Comparison of ENCODE assay signal across 27 cellular contexts in the genomic region with DNA sequence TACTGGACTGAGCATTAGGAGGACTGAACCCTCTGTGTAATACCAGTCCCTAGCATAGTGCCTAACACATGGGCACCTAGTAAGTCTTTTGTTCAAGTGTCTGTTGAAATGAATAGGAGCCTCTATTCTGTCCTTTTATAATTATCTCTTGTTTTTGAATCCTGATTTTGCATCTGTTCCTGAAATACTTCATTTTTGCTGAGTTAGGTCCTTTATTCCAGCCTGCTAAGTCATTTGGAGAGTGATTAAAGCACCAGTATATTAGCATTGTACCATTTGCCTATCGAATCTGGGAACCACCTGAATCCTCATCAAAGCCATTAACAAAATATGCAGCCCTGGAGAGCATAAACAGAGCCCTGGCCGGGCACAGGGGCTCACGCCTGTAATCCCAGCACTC.
"Had no signal": no experiment of that assay in that cellular context is flagged by ENCODE, and none has a peak within 500 bp of the region (broad histone marks: within the 10 kb centered on the region; RNA-seq: fewer than 3 reads in every experiment).

No MANE protein-coding gene starts in this region.

- H3K4me1 ChIP-seq: colonic mucosa, neural progenitor cell, psoas muscle had no signal

- DNase-seq: colonic mucosa; effector CD8-positive, alpha-beta T cell; foreskin fibroblast; gastrocnemius medialis; head of caudate nucleus; kidney; posterior cingulate gyrus; psoas muscle; right cardiac atrium; spleen; stimulated activated CD4-positive, alpha-beta T cell treated with anti-CD3 and anti-CD28 coated beads, Interleukin-4, amount 100 ng/mL, for 4 hours; stimulated activated naive B cell treated with anti-CD40 and anti-IgM and Interleukin-4, amounts not matched to agents 10 μg/mL and 1 μg/mL and 100 μg/mL, for 72 hours; upper lobe of left lung had no signal

- H2AFZ ChIP-seq: hepatocyte, neural progenitor cell had no signal

- H3K4me3 Mint-ChIP-seq: dendritic cell treated with granulocyte-macrophage colony-stimulating factor and Interleukin-4, amounts not matched to agents 40 ng/mL and 50 ng/mL, for 4 days; endodermal cell; memory B cell; nephron; neural progenitor cell; stimulated activated naive B cell treated with anti-CD40 and anti-IgM and Interleukin-4, amounts not matched to agents 10 μg/mL and 1 μg/mL and 100 μg/mL, for 72 hours; stimulated activated naive CD8-positive, alpha-beta T cell treated with anti-CD3 and anti-CD28 coated beads, Interleukin-15, Interleukin-2, amounts not matched to agents 100 ng/mL and 50 ng/mL, for 24 hours had no signal

- H3K4me2 ChIP-seq: hepatocyte, neural progenitor cell had no signal

- H3K4me3 ChIP-seq: colonic mucosa, gastrocnemius medialis, hepatocyte, lung, neural progenitor cell, psoas muscle, skin epidermis, spleen, thoracic aorta, tibial nerve, upper lobe of left lung had no signal

- ATAC-seq: esophagus mucosa; gastrocnemius medialis; left lobe of liver; psoas muscle; right cardiac atrium; stimulated activated naive B cell treated with anti-CD40 and anti-IgM and Interleukin-4, amounts not matched to agents 10 μg/mL and 1 μg/mL and 100 μg/mL, for 72 hours had no signal

- H3K27ac ChIP-seq: colonic mucosa, epithelial cell of prostate, gastrocnemius medialis, hepatocyte, neural progenitor cell, psoas muscle, spleen, thoracic aorta, tibial nerve, upper lobe of left lung had no signal

- H3K4me1 Mint-ChIP-seq: endodermal cell, memory B cell, nephron, neural progenitor cell had no signal

- H3K79me2 ChIP-seq: hepatocyte had no signal

- H3K9me3 Mint-ChIP-seq: dendritic cell treated with granulocyte-macrophage colony-stimulating factor and Interleukin-4, amounts not matched to agents 40 ng/mL and 50 ng/mL, for 4 days; endodermal cell; memory B cell; nephron; neural progenitor cell; stimulated activated naive B cell treated with anti-CD40 and anti-IgM and Interleukin-4, amounts not matched to agents 10 μg/mL and 1 μg/mL and 100 μg/mL, for 72 hours; stimulated activated naive CD8-positive, alpha-beta T cell treated with anti-CD3 and anti-CD28 coated beads, Interleukin-15, Interleukin-2, amounts not matched to agents 100 ng/mL and 50 ng/mL, for 24 hours had no signal

- H3K9me3 ChIP-seq: colonic mucosa, gastrocnemius medialis, psoas muscle, spleen, thoracic aorta, tibial nerve, upper lobe of left lung had no signal

- H3K27me3 Mint-ChIP-seq: dendritic cell treated with granulocyte-macrophage colony-stimulating factor and Interleukin-4, amounts not matched to agents 40 ng/mL and 50 ng/mL, for 4 days; memory B cell; stimulated activated naive B cell treated with anti-CD40 and anti-IgM and Interleukin-4, amounts not matched to agents 10 μg/mL and 1 μg/mL and 100 μg/mL, for 72 hours; stimulated activated naive CD8-positive, alpha-beta T cell treated with anti-CD3 and anti-CD28 coated beads, Interleukin-15, Interleukin-2, amounts not matched to agents 100 ng/mL and 50 ng/mL, for 24 hours had no signal

- H3K27ac Mint-ChIP-seq: dendritic cell treated with granulocyte-macrophage colony-stimulating factor and Interleukin-4, amounts not matched to agents 40 ng/mL and 50 ng/mL, for 4 days; endodermal cell; memory B cell; neural progenitor cell; stimulated activated naive B cell treated with anti-CD40 and anti-IgM and Interleukin-4, amounts not matched to agents 10 μg/mL and 1 μg/mL and 100 μg/mL, for 72 hours had no signal
